In genomic region chr19:23887642-23888041, GRCh38 we compare ENCODE assay signal across 1 cellular context.
TF ChIP-seq lines count a peak whose summit lies in the region.

No MANE protein-coding gene starts in this region.

TF ChIP-seq in HepG2, 621 proteins besides CTCF, POLR2A, EP300 and RAD21 (continued from another document and continues in another):
- TF ChIP-seq HMGXB4 (CRISPR knock-in tag; IDR thresholded peaks at IDR 0.05; ENCODE audit: borderline replicate concordance in 1 of 2, low read depth in 1 of 2) (no peak), LCORL (IDR thresholded peaks at IDR 0.05) (no peak), LCORL (CRISPR knock-in tag; IDR thresholded peaks at IDR 0.05) (no peak), MAF1 (CRISPR knock-in tag; IDR thresholded peaks at IDR 0.05; ENCODE audit: borderline replicate concordance) (no peak), FOXP1 (IDR thresholded peaks at IDR 0.05) (no peak), FOXP1 (CRISPR knock-in tag; IDR thresholded peaks at IDR 0.05) (peak; percentile 48; the same call in 1 of the 2 replicates), NFKB2 (CRISPR knock-in tag; IDR thresholded peaks at IDR 0.05; ENCODE audit: borderline replicate concordance) (no peak), RARA (CRISPR knock-in tag; IDR thresholded peaks at IDR 0.05) (peak; percentile 69), SOX5 (CRISPR knock-in tag; IDR thresholded peaks at IDR 0.05; ENCODE audit: borderline replicate concordance) (peak; percentile 81), ZFP36 (IDR thresholded peaks at IDR 0.05; ENCODE audit: borderline replicate concordance, low read depth, low read length, partially characterized antibody) (no peak), NONO (IDR thresholded peaks at IDR 0.05) (no peak), NONO (CRISPR knock-in tag; conservative IDR thresholded peaks at IDR 0.05) (no peak), BCL6 (CRISPR knock-in tag; IDR thresholded peaks at IDR 0.05) (peak; percentile 89), ZBTB42 (CRISPR knock-in tag; IDR thresholded peaks at IDR 0.05) (no peak), TERF1 (CRISPR knock-in tag; IDR thresholded peaks at IDR 0.05) (no peak), ZNF12 (CRISPR knock-in tag; IDR thresholded peaks at IDR 0.05) (peak; percentile 55; the same call in 1 of the 2 replicates), ZNF556 (CRISPR knock-in tag; IDR thresholded peaks at IDR 0.05; ENCODE audit: borderline replicate concordance) (no peak), ZNF598 (CRISPR knock-in tag; IDR thresholded peaks at IDR 0.05; ENCODE audit: borderline replicate concordance) (no peak), ZNF333 (CRISPR knock-in tag; IDR thresholded peaks at IDR 0.05; ENCODE audit: borderline replicate concordance) (no peak), TFDP1 (CRISPR knock-in tag; IDR thresholded peaks at IDR 0.05; ENCODE audit: borderline replicate concordance) (no peak), TAF1 (CRISPR knock-in tag; IDR thresholded peaks at IDR 0.05) (no peak), ZNF792 (CRISPR knock-in tag; IDR thresholded peaks at IDR 0.05) (0 out of 2 replicates have a peak, but pooled peaks have one; percentile 36), NCOA2 (CRISPR knock-in tag; IDR thresholded peaks at IDR 0.05) (peak; percentile 41; the same call in 1 of the 2 replicates), ZBTB14 (CRISPR knock-in tag; IDR thresholded peaks at IDR 0.05) (no peak), ARID2 (CRISPR knock-in tag; IDR thresholded peaks at IDR 0.05; ENCODE audit: borderline replicate concordance) (no peak), ZNF276 (CRISPR knock-in tag; IDR thresholded peaks at IDR 0.05; ENCODE audit: low read depth) (no peak), REST (IDR thresholded peaks at IDR 0.05; ENCODE audit: borderline replicate concordance in 1 of 2, low read depth in 1 of 2, low read length in 2 of 2) (no peak), RBM22 (optimal IDR thresholded peaks at IDR 0.05; ENCODE audit: low read length) (no peak), ZNF138 (CRISPR knock-in tag; IDR thresholded peaks at IDR 0.05; ENCODE audit: low read depth) (no peak), MED13 (CRISPR knock-in tag; IDR thresholded peaks at IDR 0.05) (no peak), MLLT10 (CRISPR knock-in tag; IDR thresholded peaks at IDR 0.05) (no peak), ZNF749 (CRISPR knock-in tag; IDR thresholded peaks at IDR 0.05; ENCODE audit: borderline replicate concordance) (no peak), ARID5B (CRISPR knock-in tag; IDR thresholded peaks at IDR 0.05) (peak; percentile 62), BCL3 (CRISPR knock-in tag; IDR thresholded peaks at IDR 0.05) (no peak), ZNF607 (CRISPR knock-in tag; IDR thresholded peaks at IDR 0.05; ENCODE audit: borderline replicate concordance) (no peak), KLF16 (CRISPR knock-in tag; IDR thresholded peaks at IDR 0.05) (no peak), FOXK2 (IDR thresholded peaks at IDR 0.05) (no peak), CREB3 (CRISPR knock-in tag; IDR thresholded peaks at IDR 0.05) (no peak), BORCS8-MEF2B (CRISPR knock-in tag; IDR thresholded peaks at IDR 0.05) (no peak), ZNF33A (CRISPR knock-in tag; IDR thresholded peaks at IDR 0.05; ENCODE audit: borderline replicate concordance) (no peak)
